8 cellular contexts compared by ENCODE assay signal in genomic region chr17:49676276-49676868, GRCh38. TPM values are rescaled to one million over a fixed set of nuclear protein-coding genes. Genes with fewer than 3 reads are reported as not detected.
DNase-seq lines count a peak whose midpoint lies in the region; ATAC-seq and TF ChIP-seq lines count a peak whose summit lies in the region.

No MANE protein-coding gene starts in this region.

- peak overlapping the region; percentile 81 to 100 (median 98) for H3K4me3 Mint-ChIP-seq in naive B cell

- peaks cover 14% of the 10 kb centered on the region for H3K4me1 ChIP-seq in A673 (ENCODE audit: insufficient read depth, low read length, poor library complexity, severe bottlenecking)
- H3K4me1 ChIP-seq in PC-3 (ENCODE audit: insufficient read depth, low read length) = peaks cover 24% of the 10 kb centered on the region
- peaks cover 17% of the 10 kb centered on the region for H3K4me1 ChIP-seq in colonic mucosa

- H3K27ac ChIP-seq in A673 (ENCODE audit: low read depth, low read length, poor library complexity, severe bottlenecking) (peak overlapping the region; percentile 92), PC-3 (ENCODE audit: low read length) (no peak overlapping the region), colonic mucosa (peak overlapping the region; percentile 97)

- no peaks in the 10 kb centered on the region for H3K9me3 ChIP-seq in A673 (ENCODE audit: low read depth, low read length, poor library complexity, severe bottlenecking)
- no peaks in the 10 kb centered on the region for H3K9me3 ChIP-seq in PC-3 (ENCODE audit: low read length)
- H3K9me3 ChIP-seq in colonic mucosa = no peaks in the 10 kb centered on the region

- H3K79me2 ChIP-seq in PC-3 (ENCODE audit: low read length) = peaks cover 56% of the 10 kb centered on the region

- H3K36me3 ChIP-seq in A673 (ENCODE audit: insufficient read depth, low read length, poor library complexity, severe bottlenecking) (no peaks in the 10 kb centered on the region), PC-3 (ENCODE audit: low read depth, low read length) (peaks cover 11% of the 10 kb centered on the region; the same call in 1 of the 2 replicates), colonic mucosa (no peaks in the 10 kb centered on the region)

- intact Hi-C loops in A673 (cut with micrococcal nuclease; ENCODE audit: unreplicated experiment) = no loop called here
- intact Hi-C loops in PC-3 (cut with micrococcal nuclease) = loop anchor here (5.0 kb wide), 1 partner anchor 39 kb away; no protein-coding TSS in a partner anchor
- intact Hi-C loops in colonic mucosa (cut with DNase I) = no loop called here

- no peaks in the 10 kb centered on the region for H3K9me2 ChIP-seq in PC-3 (replicated peaks; ENCODE audit: low read length)

- TF ChIP-seq CTCF in A673 (conservative IDR thresholded peaks at IDR 0.05; ENCODE audit: low read depth, low read length) (no peak), PC-3 (conservative IDR thresholded peaks at IDR 0.05; ENCODE audit: low read depth, low read length) (no peak), colonic mucosa (IDR thresholded peaks at IDR 0.05) (no peak)

- ATAC-seq in GM18499 (IDR thresholded peaks at IDR 0.05; ENCODE audit: insufficient read depth, unreplicated experiment) (peak; percentile 81), HG02870 (IDR thresholded peaks at IDR 0.05; ENCODE audit: unreplicated experiment) (peak; percentile 73), PC-3 (no peak), naive B cell (ENCODE audit: low read depth in 2 of 2) (peak; percentile 66 to 72)

- BruUV-seq in A673 (replicated peaks; lab: Mats Ljungman, UMichigan) = no TSS peak
- no TSS peak for BruUV-seq in PC-3 (replicated peaks; lab: Mats Ljungman, UMichigan)

- H3K4me3 ChIP-seq in A673 (ENCODE audit: low read depth, low read length, poor library complexity, severe bottlenecking) (peak overlapping the region; percentile 73), PC-3 (ENCODE audit: low read length) (peak overlapping the region; percentile 90), colonic mucosa (peak overlapping the region; percentile 59)

- POLR2A ChIA-PET in A673 (lab: Charles Lee; ENCODE audit: low non-redundant PET) = no interaction called here
- POLR2A ChIA-PET in PC-3 (lab: Charles Lee; ENCODE audit: unreplicated experiment) = interaction anchor here (0.6 kb wide), 1 partner anchor 87 kb away, joined by 3 read pairs; no protein-coding TSS in a partner anchor
- POLR2A ChIA-PET in HEK293T (lab: Yijun Ruan, JAX) = no interaction called here

- peak overlapping the region; percentile 99 for H3K4me2 ChIP-seq in PC-3 (ENCODE audit: low read length)

- CTCF ChIA-PET in A673 (lab: Charles Lee) = no interaction called here
- CTCF ChIA-PET in PC-3 (lab: Charles Lee) = interaction anchor here (0.7 kb wide), 1 partner anchor 171 kb away, joined by 4 read pairs; no protein-coding TSS in a partner anchor
- CTCF ChIA-PET in HEK293T (lab: Yijun Ruan, JAX) = interaction anchor here (0.6 kb wide), 1 partner anchor 335 kb away, joined by 4 read pairs; no protein-coding TSS in a partner anchor

- H3K27me3 ChIP-seq in A673 (replicated peaks; ENCODE audit: insufficient read depth, low read depth, low read length, poor library complexity) = no peaks in the 10 kb centered on the region
- no peaks in the 10 kb centered on the region for H3K27me3 ChIP-seq in PC-3 (ENCODE audit: low read length)
- no peaks in the 10 kb centered on the region for H3K27me3 ChIP-seq in colonic mucosa

- no peaks in the 10 kb centered on the region for H3F3A ChIP-seq in PC-3 (ENCODE audit: low read length, unreplicated experiment)

- H4K20me1 ChIP-seq in PC-3 (ENCODE audit: low read length) = 0 out of 2 replicates have a peak, but pooled peaks cover 9% of the 10 kb centered on the region

- DNase-seq in A673 (ENCODE audit: low spot score) (peak; percentile 25), PC-3 (no peak), colonic mucosa (no peak), naive B cell (peak; percentile 89), ureter (ENCODE audit: low spot score) (no peak), HEK293T (ENCODE audit: extremely low spot score) (no peak)

- H2AFZ ChIP-seq in PC-3 (ENCODE audit: low read length) = peak overlapping the region; percentile 89; the same call in 1 of the 2 replicates

- H3K4me1 Mint-ChIP-seq in naive B cell = peaks cover 44 to 57% (median 55%) of the 10 kb centered on the region in 3 donors

- H3K27me3 Mint-ChIP-seq in naive B cell = no peaks in the 10 kb centered on the region

- peak overlapping the region; percentile 99 to 100 (median 99) for H3K27ac Mint-ChIP-seq in naive B cell

- H3K9ac ChIP-seq in PC-3 (ENCODE audit: low read length) = peak overlapping the region; percentile 91
- peak overlapping the region; percentile 89 to 92 for H3K9ac ChIP-seq in colonic mucosa (ENCODE audit: low read depth in 2 of 2, low read length in 2 of 2)

- peaks cover 0 to 3% (median 0%) of the 10 kb centered on the region in 7 donors for H3K9me3 Mint-ChIP-seq in naive B cell

- peaks cover 0 to 12% of the 10 kb centered on the region in 2 donors for H3K36me3 Mint-ChIP-seq in naive B cell

TF ChIP-seq in HEK293T, 16 proteins besides CTCF, POLR2A, EP300 and RAD21:
- TF ChIP-seq SUZ12 (IDR thresholded peaks at IDR 0.05) (no peak), FOXA1 (IDR thresholded peaks at IDR 0.05) (no peak), FOXK2 (IDR thresholded peaks at IDR 0.05) (no peak), L3MBTL2 (conservative IDR thresholded peaks at IDR 0.05) (no peak), HDGF (IDR thresholded peaks at IDR 0.05; ENCODE audit: borderline replicate concordance) (no peak), ELF4 (IDR thresholded peaks at IDR 0.05) (no peak), BHLHE40 (IDR thresholded peaks at IDR 0.05; ENCODE audit: borderline replicate concordance) (no peak), ARNT (IDR thresholded peaks at IDR 0.05) (no peak)

RNA-seq across cellular contexts. Expression of gene SPOP, which starts 1.5 kb away (rescaled TPM):
- total RNA-seq in A673 (2021) (53.4 and 66.6 TPM in 2 replicates), PC-3 (2014; rRNA removed) (52.9 and 54.7 TPM in 2 replicates), colonic mucosa (10 to 100 TPM; 60.5 to 83.2 TPM), ureter (107 TPM)
- polyA plus RNA-seq in naive B cell (ENCODE audit: low read depth in 6 of 6) = 100 to 1,000 TPM in 1 of 6 donors, 10 to 100 TPM in 5; 78.4 to 131 (median 95.3) TPM

RNA-seq across cellular contexts. Expression of gene SLC35B1, which starts 31.4 kb away (rescaled TPM):
- total RNA-seq in A673 (2021) (104 and 106 TPM in 2 replicates), PC-3 (2014; rRNA removed) (199 and 211 TPM in 2 replicates), colonic mucosa (10 to 100 TPM; 43.0 to 73.5 TPM), ureter (55.5 TPM)
- 10 to 100 TPM; 20.6 to 47.5 (median 25.7) TPM for polyA plus RNA-seq in naive B cell (ENCODE audit: low read depth in 6 of 6)

Comparison
In these comparisons a context has a peak if more than half of its experiments do, and no peak if none do; other contexts are left out.
1. DNase-seq: peak in A673 (single experiment) and naive B cell (single experiment); none in PC-3 (single experiment), colonic mucosa (single experiment), ureter (single experiment) and HEK293T (single experiment).
2. Peak in every context shown above with its lines, with median percentiles within 50 percentile points of each other: H3K4me3 ChIP-seq.